ENCODE assay signal across 19 cellular contexts in the genomic region with DNA sequence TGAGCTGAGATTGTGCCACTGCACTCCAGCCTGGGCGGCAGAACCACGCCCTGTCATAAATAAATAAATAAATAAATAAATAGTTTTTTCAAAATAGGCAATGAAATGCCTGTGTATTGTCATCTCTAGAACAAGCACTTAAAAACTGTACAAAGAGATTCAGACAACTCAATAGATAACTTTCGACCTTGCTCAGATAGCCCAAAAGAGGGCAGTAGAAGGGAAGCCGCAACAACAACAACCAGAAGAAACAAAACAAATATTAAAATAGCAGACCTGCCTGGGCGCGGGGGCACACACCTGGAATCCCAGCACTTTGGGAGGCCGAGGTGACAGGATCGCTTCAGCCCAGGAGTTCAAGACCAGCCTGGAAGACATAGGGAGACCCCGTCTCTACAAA. TPM values are rescaled to one million over a fixed set of nuclear protein-coding genes. Genes with fewer than 3 reads are reported as not detected.
DNase-seq lines count a peak whose midpoint lies in the region; ATAC-seq and TF ChIP-seq lines count a peak whose summit lies in the region.
"Had no signal": no experiment of that assay in that cellular context is flagged by ENCODE, and none has a peak within 500 bp of the region (broad histone marks: within the 10 kb centered on the region; RNA-seq: fewer than 3 reads in every experiment).

No MANE protein-coding gene starts in this region.

- no peak overlapping the region for H2BK20ac ChIP-seq in H9 (ENCODE audit: low read depth, low read length, poor library complexity, severe bottlenecking)

- no peak for TF ChIP-seq EP300 in sigmoid colon (IDR thresholded peaks at IDR 0.05)

- no peak overlapping the region for H3K4me2 ChIP-seq in H9 (ENCODE audit: insufficient read depth, insufficient read length, low read length)
- H3K4me2 ChIP-seq: KMS-11 had no signal

- H3K9me3 ChIP-seq in H9 (ENCODE audit: control insufficient read depth, low read depth, low read length) (peaks cover under 1% of the 10 kb centered on the region), sigmoid colon (peaks cover 0 to 4% (median 0%) of the 10 kb centered on the region in 4 donors)

- no peaks in the 10 kb centered on the region for H3K79me2 ChIP-seq in H9 (ENCODE audit: insufficient read depth, low read length)

- H3K27me3 ChIP-seq in H9 (ENCODE audit: insufficient read depth, low read length): no peaks in the 10 kb centered on the region
- H3K27me3 ChIP-seq in sigmoid colon: no peaks in the 10 kb centered on the region

- H3K79me1 ChIP-seq in H9 (ENCODE audit: insufficient read depth, low read depth, low read length, poor library complexity, severe bottlenecking): no peaks in the 10 kb centered on the region

- no peak overlapping the region for H3K14ac ChIP-seq in H9 (ENCODE audit: insufficient read depth, low read length)

- H2BK12ac ChIP-seq in H9 (ENCODE audit: insufficient read length, low read depth, low read length): no peak overlapping the region

- ATAC-seq in esophagus mucosa: no peak

- H3K4me3 ChIP-seq in sigmoid colon: no peak overlapping the region

- H3T11ph ChIP-seq in H9 (ENCODE audit: low read length): no peak overlapping the region

- H4K5ac ChIP-seq in H9 (ENCODE audit: insufficient read length, low read depth, low read length): no peak overlapping the region

- H2BK120ac ChIP-seq in H9 (ENCODE audit: low read depth, low read length, poor library complexity, severe bottlenecking): no peak overlapping the region

- DNase-seq in H9 (no peak), NOMO-1 treated with DMSO at 0.1 percent for 48 hours (lab: John Stamatoyannopoulos, UW; ENCODE audit: unreplicated experiment) (peak; percentile 43), sigmoid colon (no peak), NCI-H1105 treated with DMSO at 0.1 percent for 48 hours (lab: John Stamatoyannopoulos, UW) (no peak)
- DNase-seq in activated naive CD4-positive, alpha-beta T cell treated with Interleukin-2 at 50 U/mL for 16 hours: no peak
- DNase-seq: DMS 273 treated with DMSO at 0.1 percent for 48 hours, GOT3, NCI-H1092 treated with DMSO at 0.1 percent for 48 hours, NCI-H187, SHP77 had no signal

- H3K9me3 Mint-ChIP-seq in H9: peaks cover 30 to 48% of the 10 kb centered on the region in 2 experiments
- peaks cover 23% of the 10 kb centered on the region for H3K9me3 Mint-ChIP-seq in dendritic cell treated with granulocyte-macrophage colony-stimulating factor and Interleukin-4, amounts not matched to agents 40 ng/mL and 50 ng/mL, for 4 days

- H4K20me1 ChIP-seq in H9 (ENCODE audit: control insufficient read depth, insufficient read depth, insufficient read length): no peaks in the 10 kb centered on the region

- H3K56ac ChIP-seq in H9 (ENCODE audit: insufficient read length, low read depth, low read length): no peak overlapping the region

- no peak overlapping the region for H2BK5ac ChIP-seq in H9 (ENCODE audit: insufficient read length, low read length)

- no peaks in the 10 kb centered on the region; the same call in 1 of the 2 replicates for H3K27me3 Mint-ChIP-seq in H9 (ENCODE audit: low read depth)
- no peaks in the 10 kb centered on the region for H3K27me3 Mint-ChIP-seq in dendritic cell treated with granulocyte-macrophage colony-stimulating factor and Interleukin-4, amounts not matched to agents 40 ng/mL and 50 ng/mL, for 4 days

- intact Hi-C loops in dendritic cell treated with granulocyte-macrophage colony-stimulating factor and Interleukin-4, amounts not matched to agents 40 ng/mL and 50 ng/mL, for 4 days (cut with micrococcal nuclease): no loop called here
- intact Hi-C loops in sigmoid colon (cut with DNase I): no loop called here

- no peak overlapping the region for H2BK15ac ChIP-seq in H9 (ENCODE audit: low read depth, low read length)

- no peak overlapping the region for H2AK5ac ChIP-seq in H9 (ENCODE audit: insufficient read length, low read length)

- no peaks in the 10 kb centered on the region for H3K23me2 ChIP-seq in H9 (ENCODE audit: insufficient read length, low read depth, low read length, poor library complexity, severe bottlenecking)

- H3K18ac ChIP-seq in H9 (ENCODE audit: insufficient read length, low read depth, low read length): no peak overlapping the region

- TF ChIP-seq POLR2A in sigmoid colon (IDR thresholded peaks at IDR 0.05): no peak

- H3K36me3 Mint-ChIP-seq in H9 (ENCODE audit: insufficient read depth in 1 of 3, low read depth in 3 of 3): peaks cover 13 to 14% (median 13%) of the 10 kb centered on the region in 3 experiments; a peak in 6 of 7 replicates
- H3K36me3 Mint-ChIP-seq in dendritic cell treated with granulocyte-macrophage colony-stimulating factor and Interleukin-4, amounts not matched to agents 40 ng/mL and 50 ng/mL, for 4 days (ENCODE audit: low read depth): no peaks in the 10 kb centered on the region
- H3K36me3 Mint-ChIP-seq: CD14-positive monocyte had no signal

- no peak overlapping the region for H3K27ac Mint-ChIP-seq in H9
- H3K27ac Mint-ChIP-seq in dendritic cell treated with granulocyte-macrophage colony-stimulating factor and Interleukin-4, amounts not matched to agents 40 ng/mL and 50 ng/mL, for 4 days: peak overlapping the region; percentile 67
- H3K27ac Mint-ChIP-seq: CD14-positive monocyte had no signal

- H3K4me1 ChIP-seq in H9 (ENCODE audit: insufficient read depth, low read length): no peaks in the 10 kb centered on the region
- no peaks in the 10 kb centered on the region for H3K4me1 ChIP-seq in sigmoid colon

- H3K9ac ChIP-seq in H9 (ENCODE audit: extremely low read depth, insufficient read length, low read length): no peak overlapping the region
- H3K9ac ChIP-seq: KMS-11 had no signal

- no peak overlapping the region for H3K4ac ChIP-seq in H9 (ENCODE audit: low read depth, low read length)

- H3K4me1 Mint-ChIP-seq in H9: no peaks in the 10 kb centered on the region
- peaks cover 23% of the 10 kb centered on the region for H3K4me1 Mint-ChIP-seq in dendritic cell treated with granulocyte-macrophage colony-stimulating factor and Interleukin-4, amounts not matched to agents 40 ng/mL and 50 ng/mL, for 4 days (ENCODE audit: low read depth)

- H4K91ac ChIP-seq in H9 (ENCODE audit: insufficient read length, low read depth, low read length): no peak overlapping the region

- no peak overlapping the region for H3K4me3 Mint-ChIP-seq in H9
- H3K4me3 Mint-ChIP-seq in dendritic cell treated with granulocyte-macrophage colony-stimulating factor and Interleukin-4, amounts not matched to agents 40 ng/mL and 50 ng/mL, for 4 days: peak overlapping the region; percentile 45

- WGBS in H9 (ENCODE audit: extremely low coverage, insufficient read length, low lambda C conversion rate): no CpG with 5 or more reads among the region's 9 CpGs
- WGBS in sigmoid colon, 2 donors: 79 to 81% methylated on average over 9 of the region's 9 CpGs

- H2AFZ ChIP-seq in H9 (ENCODE audit: low read length): no peak overlapping the region

- H3K27ac ChIP-seq in C4-2B (no peak overlapping the region), H9 (ENCODE audit: insufficient read length, low read depth, low read length) (no peak overlapping the region), sigmoid colon (no peak overlapping the region)
- H3K27ac ChIP-seq: KMS-11 had no signal

- peak; percentile 28 for TF ChIP-seq CTCF in C4-2B (conservative IDR thresholded peaks at IDR 0.05)
- TF ChIP-seq CTCF in H9 (conservative IDR thresholded peaks at IDR 0.05): peak; percentile 16; the same call in 1 of the 3 replicates
- TF ChIP-seq CTCF in sigmoid colon (IDR thresholded peaks at IDR 0.05): no peak

- no peaks in the 10 kb centered on the region for H3K36me3 ChIP-seq in sigmoid colon

- H4K8ac ChIP-seq in H9 (replicated peaks; ENCODE audit: insufficient read length, low read depth, low read length): no peak overlapping the region

- no peak overlapping the region for H3K23ac ChIP-seq in H9 (ENCODE audit: insufficient read length, low read depth, low read length)

RNA-seq across cellular contexts. Expression of a gene that starts 9.4 kb away (rescaled TPM):
- total RNA-seq in H9 (2021): 0.31 and 0.39 TPM in 2 replicates
- 1 to 10 TPM in 1 of 4 donors, under 1 TPM in 1, not detected in 2; 0.68 to 2.2 TPM for total RNA-seq in sigmoid colon
- under 1 TPM in 1 of 3 donors, not detected in 2; 0.16 TPM for polyA plus RNA-seq in sigmoid colon
- 0.20 TPM for total RNA-seq in esophagus mucosa
- total RNA-seq: A673; Daoy; MCF 10A; T-helper 2 cell treated with Interferon-gamma antibody and Interleukin-4, amounts not matched to agents 100 ng/mL and 5 ng/mL, for 36 hours had no signal
- polyA plus RNA-seq: CD14-positive monocyte had no signal

Comparison
In these comparisons a context has a peak if more than half of its experiments do, and no peak if none do; other contexts are left out.
1. CTCF ChIP-seq: peak in C4-2B (single experiment) and H9 (single experiment); none in sigmoid colon (0 of 4).